8 cellular contexts compared by ENCODE assay signal in the genomic region with DNA sequence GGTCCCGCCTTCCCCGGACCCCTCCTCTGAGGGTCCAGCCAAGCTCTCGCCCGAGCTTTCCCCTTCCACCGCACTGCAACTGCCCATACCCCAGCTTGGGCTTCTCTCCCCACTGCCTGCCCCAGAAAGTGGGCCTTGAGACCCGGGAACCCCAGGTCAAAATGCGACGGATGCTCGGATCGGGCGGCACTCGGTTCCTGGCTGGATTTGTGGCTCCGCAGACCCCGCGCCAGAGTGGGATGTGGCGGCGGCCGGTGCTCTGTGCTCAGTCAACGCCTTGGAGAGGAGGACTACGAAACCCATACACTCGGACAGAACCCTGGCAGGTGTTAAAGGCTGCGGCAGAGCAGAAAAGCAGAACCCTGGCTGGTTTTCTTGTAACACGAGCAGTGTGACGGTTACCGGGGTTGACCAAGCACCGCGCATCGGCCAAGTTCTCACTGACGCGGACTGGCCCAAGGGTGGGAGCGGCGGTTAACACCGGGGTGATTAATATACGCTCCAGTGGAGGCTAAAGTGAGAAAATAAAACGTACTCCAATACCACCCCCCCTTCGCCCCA. TPM values are rescaled to one million over a fixed set of nuclear protein-coding genes. Genes with fewer than 3 reads are reported as not detected.
DNase-seq lines count a peak whose midpoint lies in the region; TF ChIP-seq lines count a peak whose summit lies in the region.

No MANE protein-coding gene starts in this region.

- WGBS in trophoblast cell (ENCODE audit: extremely low coverage, insufficient coverage, insufficient read length): no CpG with 5 or more reads among the region's 36 CpGs

- no peaks in the 10 kb centered on the region for H3K36me3 ChIP-seq in trophoblast cell (ENCODE audit: control insufficient read depth in 1 of 2, insufficient read depth in 2 of 2, low read length in 2 of 2)

- no peak overlapping the region for H2BK5ac ChIP-seq in trophoblast cell (ENCODE audit: low read depth, low read length, poor library complexity)

- peak overlapping the region; percentile 65 for H3K4me2 ChIP-seq in trophoblast cell (ENCODE audit: low read length)

- no peak overlapping the region for H3K23ac ChIP-seq in trophoblast cell (ENCODE audit: low read length)

- no peak overlapping the region for H2BK12ac ChIP-seq in trophoblast cell (ENCODE audit: low read length)

- POLR2A ChIA-PET in RWPE1 (lab: Yijun Ruan, JAX; ENCODE audit: low non-redundant PET): no interaction called here

- H3K27ac ChIP-seq in trophoblast cell (ENCODE audit: low read depth, low read length) (no peak overlapping the region), RWPE1 (no peak overlapping the region)

- H2AK5ac ChIP-seq in trophoblast cell (ENCODE audit: low read length): no peak overlapping the region

- H4K8ac ChIP-seq in trophoblast cell (ENCODE audit: low read depth, low read length): no peak overlapping the region

- peak overlapping the region; percentile 91 for H3K4me3 ChIP-seq in GM12864 (ENCODE audit: low read depth, low read length)
- peak overlapping the region; percentile 5 for H3K4me3 ChIP-seq in fibroblast of the aortic adventitia (ENCODE audit: low read depth, low read length)
- H3K4me3 ChIP-seq in trophoblast cell (ENCODE audit: low read depth, low read length): no peak overlapping the region

- no peak overlapping the region for H3K18ac ChIP-seq in trophoblast cell (ENCODE audit: low read length)

- DNase-seq in GM12864 (ENCODE audit: low read depth): no peak
- DNase-seq in NCI-H2029 treated with DMSO at 0.1 percent for 48 hours (lab: John Stamatoyannopoulos, UW): peak; percentile 11
- peak; percentile 21 for DNase-seq in fibroblast of the aortic adventitia (ENCODE audit: low read depth)
- DNase-seq in trophoblast cell: peak in 1 of 2 donors; percentile 4
- no peak for DNase-seq in RWPE1 (ENCODE audit: low spot score)
- DNase-seq in occipital lobe (lab: John Stamatoyannopoulos, UW): no peak
- no peak for DNase-seq in HT-29 (ENCODE audit: low spot score)
- no peak for DNase-seq in NCI-H1105 treated with DMSO at 0.1 percent for 48 hours (lab: John Stamatoyannopoulos, UW)

- CTCF ChIA-PET in RWPE1 (lab: Yijun Ruan, JAX): no interaction called here

- peaks cover 5% of the 10 kb centered on the region for H3K79me1 ChIP-seq in trophoblast cell (ENCODE audit: low read length)

- TF ChIP-seq CTCF in GM12864 (IDR thresholded peaks at IDR 0.05; ENCODE audit: low read depth, low read length, missing control alignments): no peak
- TF ChIP-seq CTCF in fibroblast of the aortic adventitia (IDR thresholded peaks at IDR 0.05; ENCODE audit: insufficient read depth, low read length): no peak
- no peak for TF ChIP-seq CTCF in RWPE1 (conservative IDR thresholded peaks at IDR 0.05; ENCODE audit: low read depth)

- no peak overlapping the region for H3K9ac ChIP-seq in trophoblast cell (ENCODE audit: low read length)

- H4K91ac ChIP-seq in trophoblast cell (ENCODE audit: low read depth, low read length): no peak overlapping the region

- H3K4me1 ChIP-seq in trophoblast cell (ENCODE audit: control insufficient read depth in 1 of 2, insufficient read depth in 2 of 2, low read length in 2 of 2): peaks cover 6 to 9% of the 10 kb centered on the region in 2 experiments

- H3K9me3 ChIP-seq in trophoblast cell (ENCODE audit: insufficient read depth, low read depth, low read length): no peaks in the 10 kb centered on the region

- no peak overlapping the region for H4K12ac ChIP-seq in trophoblast cell (ENCODE audit: low read depth, low read length)

- no peak overlapping the region for H2BK120ac ChIP-seq in trophoblast cell (ENCODE audit: insufficient read depth, low read length, poor library complexity)

- no peak overlapping the region for H3K4ac ChIP-seq in trophoblast cell (ENCODE audit: low read depth, low read length)

- H3K79me2 ChIP-seq in trophoblast cell (ENCODE audit: control insufficient read depth, insufficient read depth, low read length, poor library complexity): no peaks in the 10 kb centered on the region

- peak overlapping the region; percentile 66 for H2AFZ ChIP-seq in trophoblast cell (ENCODE audit: insufficient read depth, low read length, poor library complexity)

- no peak overlapping the region for H3K14ac ChIP-seq in trophoblast cell (ENCODE audit: low read length)

- peaks cover 9% of the 10 kb centered on the region for H3K27me3 ChIP-seq in trophoblast cell (ENCODE audit: insufficient read depth, low read length)

RNA-seq across cellular contexts. Expression of a gene that starts 0.9 kb away (rescaled TPM):
- total RNA-seq in fibroblast of the aortic adventitia (ENCODE audit: low replicate concordance): 1.4 and 1.7 TPM in 2 replicates
- polyA plus RNA-seq in trophoblast cell (2013): 9.6 and 11.3 TPM in 2 replicates
- total RNA-seq in occipital lobe: 0.31 TPM
- total RNA-seq in HT-29 (2014; rRNA removed; shearing (Covaris generic)): not detected in 2 replicates

RNA-seq across cellular contexts. Expression of a gene that starts 17.2 kb away (rescaled TPM):
- total RNA-seq in fibroblast of the aortic adventitia (ENCODE audit: low replicate concordance) (24.0 and 58.1 TPM in 2 replicates), occipital lobe (4.1 TPM)
- 10.3 and 10.5 TPM in 2 replicates for polyA plus RNA-seq in trophoblast cell (2013)
- total RNA-seq in HT-29 (2014; rRNA removed; shearing (Covaris generic)): not detected in 2 replicates

Comparison
In these comparisons a context has a peak if more than half of its experiments do, and no peak if none do; other contexts are left out.
1. DNase-seq: peak in NCI-H2029 treated with DMSO at 0.1 percent for 48 hours (single experiment) and fibroblast of the aortic adventitia (single experiment); none in GM12864 (single experiment), RWPE1 (single experiment), occipital lobe (single experiment), HT-29 (single experiment) and NCI-H1105 treated with DMSO at 0.1 percent for 48 hours (single experiment).